In genomic region chr2:36696533-36696932, GRCh38 we compare ENCODE assay signal across 17 cellular contexts. TPM values are rescaled to one million over a fixed set of nuclear protein-coding genes. Genes with fewer than 3 reads are reported as not detected.
DNase-seq lines count a peak whose midpoint lies in the region; ATAC-seq, FAIRE-seq and TF ChIP-seq lines count a peak whose summit lies in the region.
"Had no signal": no experiment of that assay in that cellular context is flagged by ENCODE, and none has a peak within 500 bp of the region (broad histone marks: within the 10 kb centered on the region; RNA-seq: fewer than 3 reads in every experiment).

VIT (plus strand) TSS chr2:36696707; CDS start chr2:36716371, 19,664 bp downstream.

- H3K4me1 Mint-ChIP-seq in endothelial cell (ENCODE audit: unreplicated experiment): peaks cover 24% of the 10 kb centered on the region
- peaks cover 23% of the 10 kb centered on the region for H3K4me1 Mint-ChIP-seq in nephron progenitor cell

- no peaks in the 10 kb centered on the region for H3K27me3 ChIP-seq in MG63

- TF ChIP-seq EP300 in A549 (IDR thresholded peaks at IDR 0.05): no peak

- peaks cover 10% of the 10 kb centered on the region; the same call in 2 of the 3 replicates for H3K4me1 ChIP-seq in A549
- H3K4me1 ChIP-seq: right lobe of liver had no signal

- H3K27ac Mint-ChIP-seq in endothelial cell (ENCODE audit: unreplicated experiment): peak within 1 kb of the TSS; percentile 88
- H3K27ac Mint-ChIP-seq in nephron progenitor cell: peak within 1 kb of the TSS; percentile 8
- H3K27ac Mint-ChIP-seq: brain had no signal

- DNase-seq in A549 (ENCODE audit: low read depth in 1 of 2, low spot score in 1 of 2): no peak
- DNase-seq in MG63: peak; percentile 25
- DNase-seq in endothelial cell (ENCODE audit: low spot score): no peak
- DNase-seq in nephron progenitor cell: no peak
- DNase-seq in activated T-cell treated with anti-CD3 and anti-CD28 coated beads, Interleukin-2, amount 50 U/mL, for 48 hours: no peak
- DNase-seq in cerebellar nuclear complex (lab: John Stamatoyannopoulos, UW): no peak
- DNase-seq: activated T-cell treated with anti-CD3 and anti-CD28 coated beads, Interleukin-2, amount 50 U/mL, for 1 hour; DMS79 treated with DMSO at 0.1 percent for 48 hours; right lobe of liver had no signal

- POLR2A ChIA-PET in A549 (lab: Yijun Ruan, JAX): no interaction called here

- no peak for TF ChIP-seq POLR2A in A549 (IDR thresholded peaks at IDR 0.05; ENCODE audit: low read length)

- WGBS in A549 (ENCODE audit: missing lambda C conversion rate): 76% methylated on average over 2 of the region's 2 CpGs

- H3K36me3 ChIP-seq in MG63: no peaks in the 10 kb centered on the region
- H3K36me3 ChIP-seq: right lobe of liver had no signal

- H3K36me3 Mint-ChIP-seq in endothelial cell (ENCODE audit: low read depth, unreplicated experiment) (no peaks in the 10 kb centered on the region), nephron progenitor cell (ENCODE audit: low read depth) (no peaks in the 10 kb centered on the region)
- H3K36me3 Mint-ChIP-seq: brain had no signal

- no peaks in the 10 kb centered on the region for H3K9me3 Mint-ChIP-seq in endothelial cell (ENCODE audit: unreplicated experiment)
- no peaks in the 10 kb centered on the region for H3K9me3 Mint-ChIP-seq in nephron progenitor cell
- H3K9me3 Mint-ChIP-seq: brain had no signal

- CTCF ChIA-PET in A549 (lab: Yijun Ruan, JAX): interaction anchor here (0.8 kb wide), 1 partner anchor 344 kb away, joined by 4 read pairs; no protein-coding TSS in a partner anchor

- no peak for TF ChIP-seq RAD21 in A549 (conservative IDR thresholded peaks at IDR 0.05 in 1 of 2, IDR thresholded peaks at IDR 0.05 in 1 of 2)

- peak within 1 kb of the TSS; percentile 69 for H3K4me2 ChIP-seq in A549

- H3K4me3 ChIP-seq in A549 (no peak within 1 kb of the TSS), MG63 (peak within 1 kb of the TSS; percentile 41)
- H3K4me3 ChIP-seq: lung, right lobe of liver had no signal

- H3K9me3 ChIP-seq in A549 (no peaks in the 10 kb centered on the region), MG63 (no peaks in the 10 kb centered on the region)
- H3K9me3 ChIP-seq: right lobe of liver had no signal

- H3K27ac ChIP-seq in A549: no peak within 1 kb of the TSS
- H3K27ac ChIP-seq: right lobe of liver, VCaP had no signal

- H3K27me3 Mint-ChIP-seq in endothelial cell (ENCODE audit: unreplicated experiment) (peaks cover 1% of the 10 kb centered on the region), nephron progenitor cell (ENCODE audit: low read depth, poor library complexity) (peaks cover under 1% of the 10 kb centered on the region)

- no peak for TF ChIP-seq CTCF in A549 (IDR thresholded peaks at IDR 0.05)
- TF ChIP-seq CTCF in endothelial cell (IDR thresholded peaks at IDR 0.05; ENCODE audit: unreplicated experiment): no peak
- TF ChIP-seq CTCF in nephron progenitor cell (IDR thresholded peaks at IDR 0.05): no peak

- peak within 1 kb of the TSS; percentile 52 for H3K4me3 Mint-ChIP-seq in endothelial cell (ENCODE audit: unreplicated experiment)
- no peak within 1 kb of the TSS for H3K4me3 Mint-ChIP-seq in nephron progenitor cell
- H3K4me3 Mint-ChIP-seq: brain had no signal

- no peak for FAIRE-seq in A549 (lab: Jason Lieb, UNC)
- FAIRE-seq: GM18507 had no signal

- ATAC-seq in A549 (no peak), GM19395 (IDR thresholded peaks at IDR 0.05; ENCODE audit: unreplicated experiment) (no peak), GM21447 (IDR thresholded peaks at IDR 0.05; ENCODE audit: unreplicated experiment) (no peak)
- ATAC-seq: right lobe of liver had no signal

TF ChIP-seq in A549, 52 proteins besides CTCF, POLR2A, EP300 and RAD21:
- TF ChIP-seq POLR2AphosphoS2 (conservative IDR thresholded peaks at IDR 0.05; ENCODE audit: low read length) (no peak), ESRRA (IDR thresholded peaks at IDR 0.05; ENCODE audit: borderline replicate concordance, low read length) (no peak), ATOH8 (CRISPR knock-in tag; IDR thresholded peaks at IDR 0.05; ENCODE audit: low read depth) (no peak), KDM5A (IDR thresholded peaks at IDR 0.05) (no peak)

RNA-seq across cellular contexts. Expression of gene VIT, which starts in this region (rescaled TPM):
- not detected in 2 replicates for polyA plus RNA-seq in A549 (2011; rRNA removed)
- 0.01 TPM in 1 of 2 replicates, not detected in the other for polyA plus RNA-seq in A549 (2012; cell fraction: cytosol; rRNA removed)
- polyA plus RNA-seq in A549 (2012; cell fraction: nucleus; rRNA removed): not detected in 2 replicates
- not detected in 3 replicates for polyA plus RNA-seq in A549 (2017; fragmentation: RNase III; extraction: RNeasy Plus Mini Kit Qiagen cat#74134 plus additional on column Dnase treatment)
- not detected in 2 replicates for polyA minus RNA-seq in A549 (2011; rRNA and poly(A)+ RNA removed)
- 7.9 and 9.3 TPM in 2 replicates for total RNA-seq in MG63 (2014; rRNA removed; shearing (Covaris generic); ENCODE audit: low replicate concordance)
- total RNA-seq in endothelial cell (ENCODE audit: unreplicated experiment): 3.6 TPM
- total RNA-seq: OCI-LY7, right lobe of liver had no signal
- polyA plus RNA-seq: AG04450 had no signal
